Comparison of ENCODE assay signal across 8 cellular contexts in the genomic region with DNA sequence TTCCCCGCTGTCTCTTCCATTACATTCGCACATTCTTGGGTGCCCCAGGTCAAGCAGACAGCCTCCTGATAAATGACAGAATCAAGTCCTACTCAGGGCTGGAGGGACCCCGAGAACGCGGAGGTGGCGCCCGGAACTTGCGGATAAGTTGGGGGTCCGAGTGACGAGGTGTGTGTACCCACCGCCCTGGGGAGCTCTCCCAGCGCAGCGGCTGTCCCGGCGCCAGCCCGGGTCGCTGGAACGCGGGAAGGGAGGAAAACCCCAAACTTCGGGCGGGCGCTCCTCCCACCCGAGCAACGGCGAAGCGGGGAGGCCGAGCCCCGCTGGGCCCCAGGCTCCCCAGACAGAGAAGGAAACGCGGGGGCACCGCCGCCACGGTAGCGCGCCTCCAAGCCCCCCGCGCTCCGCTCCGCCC. TPM values are rescaled to one million over a fixed set of nuclear protein-coding genes. Genes with fewer than 3 reads are reported as not detected.
DNase-seq lines count a peak whose midpoint lies in the region; ATAC-seq and TF ChIP-seq lines count a peak whose summit lies in the region.

No MANE protein-coding gene starts in this region.

- peak overlapping the region; percentile 91 for H3K9ac ChIP-seq in skeletal muscle satellite cell (ENCODE audit: low read depth, low read length)

- intact Hi-C loops in left ventricle myocardium inferior (cut with micrococcal nuclease), result no loop called here

- peak overlapping the region; percentile 96 for H3K4me2 ChIP-seq in skeletal muscle satellite cell (ENCODE audit: low read length)

- H3K27ac ChIP-seq in left ventricle myocardium inferior (replicated peaks), result peak overlapping the region; percentile 88

- DNase-seq in left ventricle myocardium inferior, result no peak
- DNase-seq in HuH-7 (ENCODE audit: low spot score), result no peak

- H3K9me3 ChIP-seq in left ventricle myocardium inferior (replicated peaks) (no peaks in the 10 kb centered on the region), skeletal muscle satellite cell (replicated peaks; ENCODE audit: low read length) (no peaks in the 10 kb centered on the region)

- H3K36me3 ChIP-seq in left ventricle myocardium inferior, result no peaks in the 10 kb centered on the region
- H3K36me3 ChIP-seq in skeletal muscle satellite cell (ENCODE audit: insufficient read depth, low read length), result no peaks in the 10 kb centered on the region

- H3K4me3 ChIP-seq in GM08714 (ENCODE audit: low read length) (peak overlapping the region; percentile 68), WI38 (ENCODE audit: low read depth, low read length) (peak overlapping the region; percentile 66), left ventricle myocardium inferior (peak overlapping the region; percentile 93), skeletal muscle satellite cell (ENCODE audit: low read length) (peak overlapping the region; percentile 79)

- TF ChIP-seq CTCF in WI38 (IDR thresholded peaks at IDR 0.05; ENCODE audit: low read depth, low read length) (no peak), left ventricle myocardium inferior (IDR thresholded peaks at IDR 0.05; ENCODE audit: borderline replicate concordance) (no peak)

- ATAC-seq in HG02938 (IDR thresholded peaks at IDR 0.05; ENCODE audit: unreplicated experiment) (peak; percentile 2), esophagus mucosa (no peak), HG03439 (IDR thresholded peaks at IDR 0.05; ENCODE audit: unreplicated experiment) (no peak)

- H3K27me3 ChIP-seq in left ventricle myocardium inferior (ENCODE audit: low read depth) (no peaks in the 10 kb centered on the region), skeletal muscle satellite cell (ENCODE audit: control insufficient read depth, insufficient read depth, low read length) (no peaks in the 10 kb centered on the region)

- H3K4me1 ChIP-seq in left ventricle myocardium inferior (peaks cover 26% of the 10 kb centered on the region), skeletal muscle satellite cell (ENCODE audit: control insufficient read depth, insufficient read depth, low read length) (peaks cover 20% of the 10 kb centered on the region)

RNA-seq across cellular contexts. Expression of a gene that starts 0.6 kb away (rescaled TPM):
- 6.6 TPM for total RNA-seq in left ventricle myocardium inferior
- total RNA-seq in skeletal muscle satellite cell (2012; rRNA removed), result 20.0 and 23.8 TPM in 2 replicates
- total RNA-seq in esophagus mucosa, result 18.5 TPM

RNA-seq across cellular contexts. Expression of a gene that starts 23.8 kb away (rescaled TPM):
- total RNA-seq in left ventricle myocardium inferior (0.91 TPM), esophagus mucosa (2.9 TPM)
- 0.25 and 1.3 TPM in 2 replicates for total RNA-seq in skeletal muscle satellite cell (2012; rRNA removed)

RNA-seq across cellular contexts. Expression of a gene that starts 48.6 kb away (rescaled TPM):
- total RNA-seq in left ventricle myocardium inferior (46.7 TPM), esophagus mucosa (46.8 TPM)
- total RNA-seq in skeletal muscle satellite cell (2012; rRNA removed), result 36.7 and 42.8 TPM in 2 replicates
